ENCODE assay signal across 14 cellular contexts in genomic region chr17:1967092-1967662, GRCh38. TPM values are rescaled to one million over a fixed set of nuclear protein-coding genes. Genes with fewer than 3 reads are reported as not detected.
A peak's percentile ranks its signal among the peaks of the same experiment; 100 is the strongest.
DNase-seq lines count a peak whose midpoint lies in the region; ATAC-seq lines count a peak whose summit lies in the region.
"Had no signal": no experiment of that assay in that cellular context is flagged by ENCODE, and none has a peak within 500 bp of the region (broad histone marks: within the 10 kb centered on the region; RNA-seq: fewer than 3 reads in every experiment).

No MANE protein-coding gene starts in this region.

- H3K36me3 ChIP-seq in KOPT-K1 (ENCODE audit: insufficient read depth, low read length) (no peaks in the 10 kb centered on the region), trophoblast cell (ENCODE audit: control insufficient read depth in 1 of 2, insufficient read depth in 2 of 2, low read length in 2 of 2) (no peaks in the 10 kb centered on the region), Karpas-422 (ENCODE audit: insufficient read depth, low read length) (no peaks in the 10 kb centered on the region)

- H3K4me1 ChIP-seq in trophoblast cell (ENCODE audit: control insufficient read depth in 1 of 2, insufficient read depth in 2 of 2, low read length in 2 of 2), result peaks cover 20 to 21% of the 10 kb centered on the region in 2 experiments
- no peaks in the 10 kb centered on the region for H3K4me1 ChIP-seq in Karpas-422 (ENCODE audit: low read length)

- H3K27ac Mint-ChIP-seq in activated T-helper 17 cell treated with anti-CD3 and anti-CD28 coated beads, Interleukin-2, amount 50 U/mL, for 72 hours, result peak overlapping the region; percentile 36
- H3K27ac Mint-ChIP-seq: stimulated activated naive B cell treated with anti-CD40 and anti-IgM and Interleukin-4, amounts not matched to agents 10 μg/mL and 1 μg/mL and 100 μg/mL, for 72 hours had no signal

- peaks cover under 1% of the 10 kb centered on the region for H3K4me1 Mint-ChIP-seq in activated T-helper 17 cell treated with anti-CD3 and anti-CD28 coated beads, Interleukin-2, amount 50 U/mL, for 72 hours

- H4K8ac ChIP-seq in trophoblast cell (ENCODE audit: low read depth, low read length), result no peak overlapping the region

- no peak overlapping the region for H3K18ac ChIP-seq in trophoblast cell (ENCODE audit: low read length)

- no peak overlapping the region for H4K12ac ChIP-seq in trophoblast cell (ENCODE audit: low read depth, low read length)

- H2AK5ac ChIP-seq in trophoblast cell (ENCODE audit: low read length), result no peak overlapping the region

- no peak overlapping the region for H3K4me3 Mint-ChIP-seq in activated T-helper 17 cell treated with anti-CD3 and anti-CD28 coated beads, Interleukin-2, amount 50 U/mL, for 72 hours
- H3K4me3 Mint-ChIP-seq: stimulated activated naive B cell treated with anti-CD40 and anti-IgM and Interleukin-4, amounts not matched to agents 10 μg/mL and 1 μg/mL and 100 μg/mL, for 72 hours had no signal

- no peak overlapping the region for H4K91ac ChIP-seq in trophoblast cell (ENCODE audit: low read depth, low read length)

- H3K79me2 ChIP-seq in trophoblast cell (ENCODE audit: control insufficient read depth, insufficient read depth, low read length, poor library complexity), result no peaks in the 10 kb centered on the region
- no peaks in the 10 kb centered on the region for H3K79me2 ChIP-seq in Karpas-422 (ENCODE audit: low read length)

- no peaks in the 10 kb centered on the region for H3K9me3 ChIP-seq in KOPT-K1 (ENCODE audit: insufficient read depth, low read length, poor library complexity, severe bottlenecking)
- H3K9me3 ChIP-seq in trophoblast cell (ENCODE audit: insufficient read depth, low read depth, low read length), result no peaks in the 10 kb centered on the region
- H3K9me3 ChIP-seq in Karpas-422 (ENCODE audit: low read length), result no peaks in the 10 kb centered on the region

- H2BK5ac ChIP-seq in trophoblast cell (ENCODE audit: low read depth, low read length, poor library complexity), result no peak overlapping the region

- no peak overlapping the region for H3K23ac ChIP-seq in trophoblast cell (ENCODE audit: low read length)

- H3K4me2 ChIP-seq in trophoblast cell (ENCODE audit: low read length) (no peak overlapping the region), Karpas-422 (ENCODE audit: low read depth, low read length, poor library complexity, severe bottlenecking) (no peak overlapping the region)

- no peak overlapping the region for H2BK12ac ChIP-seq in trophoblast cell (ENCODE audit: low read length)

- no peak overlapping the region for H2BK120ac ChIP-seq in trophoblast cell (ENCODE audit: insufficient read depth, low read length, poor library complexity)

- no peaks in the 10 kb centered on the region for H3K36me3 Mint-ChIP-seq in activated T-helper 17 cell treated with anti-CD3 and anti-CD28 coated beads, Interleukin-2, amount 50 U/mL, for 72 hours (ENCODE audit: low read depth)

- H3K79me1 ChIP-seq in trophoblast cell (ENCODE audit: low read length), result no peaks in the 10 kb centered on the region

- H3K14ac ChIP-seq in trophoblast cell (ENCODE audit: low read length), result no peak overlapping the region

- H3K27me3 ChIP-seq in trophoblast cell (ENCODE audit: insufficient read depth, low read length), result no peaks in the 10 kb centered on the region
- H3K27me3 ChIP-seq in Karpas-422 (ENCODE audit: low read length), result no peaks in the 10 kb centered on the region

- peak overlapping the region; percentile 48 for H3K27ac ChIP-seq in KOPT-K1 (ENCODE audit: low read depth, low read length, poor library complexity, severe bottlenecking)
- H3K27ac ChIP-seq in trophoblast cell (ENCODE audit: low read depth, low read length), result no peak overlapping the region
- no peak overlapping the region for H3K27ac ChIP-seq in Karpas-422 (ENCODE audit: low read length)

- H2AFZ ChIP-seq in trophoblast cell (ENCODE audit: insufficient read depth, low read length, poor library complexity) (no peak overlapping the region), Karpas-422 (ENCODE audit: low read length) (no peak overlapping the region)

- H3K9ac ChIP-seq in trophoblast cell (ENCODE audit: low read length) (no peak overlapping the region), Karpas-422 (ENCODE audit: low read length) (no peak overlapping the region)

- H3K9me3 Mint-ChIP-seq in activated T-helper 17 cell treated with anti-CD3 and anti-CD28 coated beads, Interleukin-2, amount 50 U/mL, for 72 hours, result no peaks in the 10 kb centered on the region

- no CpG with 5 or more reads among the region's 13 CpGs for WGBS in trophoblast cell (ENCODE audit: extremely low coverage, insufficient coverage, insufficient read length)

- no peaks in the 10 kb centered on the region for H4K20me1 ChIP-seq in Karpas-422 (ENCODE audit: insufficient read depth, low read depth, low read length)

- no peak overlapping the region for H3K4me3 ChIP-seq in trophoblast cell (ENCODE audit: low read depth, low read length)
- H3K4me3 ChIP-seq in Karpas-422 (ENCODE audit: low read length), result no peak overlapping the region

- no peak for ATAC-seq in activated T-helper 17 cell treated with anti-CD3 and anti-CD28 coated beads, Interleukin-2, amount 50 U/mL, for 72 hours (replicated peaks)
- ATAC-seq in HG02763 (IDR thresholded peaks at IDR 0.05; ENCODE audit: unreplicated experiment), result no peak
- ATAC-seq: stimulated activated naive B cell treated with anti-CD40 and anti-IgM and Interleukin-4, amounts not matched to agents 10 μg/mL and 1 μg/mL and 100 μg/mL, for 72 hours had no signal

- peaks cover 16% of the 10 kb centered on the region for H3K27me3 Mint-ChIP-seq in activated T-helper 17 cell treated with anti-CD3 and anti-CD28 coated beads, Interleukin-2, amount 50 U/mL, for 72 hours

- no peak overlapping the region for H3K4ac ChIP-seq in trophoblast cell (ENCODE audit: low read depth, low read length)

- no peaks in the 10 kb centered on the region for H3K9me2 ChIP-seq in Karpas-422 (replicated peaks; ENCODE audit: insufficient read depth, low read length)

- peak; percentile 21 for DNase-seq in NCI-H2107 treated with DMSO at 0.1 percent for 48 hours (lab: John Stamatoyannopoulos, UW; ENCODE audit: unreplicated experiment)
- DNase-seq in NCI-H2107 (lab: John Stamatoyannopoulos, UW), result no peak
- peak; percentile 66 to 82 for DNase-seq in trophoblast cell
- DNase-seq in NOMO-1 treated with DMSO at 0.1 percent for 48 hours (lab: John Stamatoyannopoulos, UW; ENCODE audit: unreplicated experiment), result no peak
- DNase-seq in Karpas-422, result no peak
- DNase-seq: activated naive CD4-positive, alpha-beta T cell treated with anti-CD3 and anti-CD28 coated beads, Interleukin-2, amount 50 U/mL, for 16 hours; cortex of kidney; NCI-H1930; RPMI8226; stimulated activated CD4-positive, alpha-beta T cell treated with anti-CD3 and anti-CD28 coated beads, Interleukin-12 subunit alpha, Interleukin-12 subunit beta, amount 100 ng/mL, for 4 hours; stimulated activated naive B cell treated with anti-CD40 and anti-IgM and Interleukin-4, amounts not matched to agents 10 μg/mL and 1 μg/mL and 100 μg/mL, for 72 hours had no signal

RNA-seq across cellular contexts. Expression of gene RTN4RL1, which starts 58.0 kb away (rescaled TPM):
- total RNA-seq in activated T-helper 17 cell treated with anti-CD3 and anti-CD28 coated beads, Interleukin-2, amount 50 U/mL, for 72 hours, result under 1 TPM in 1 of 2 donors, not detected in 1; 0.09 TPM
- 0.55 and 0.57 TPM in 2 replicates for polyA plus RNA-seq in trophoblast cell (2013)
- total RNA-seq in Karpas-422 (2014; rRNA removed; shearing (Covaris generic); ENCODE audit: low replicate concordance), result 0.11 and 0.30 TPM in 2 replicates

Comparison
In these comparisons a context has a peak if more than half of its experiments do, and no peak if none do; other contexts are left out.
1. DNase-seq: peak in NCI-H2107 treated with DMSO at 0.1 percent for 48 hours (single experiment) and trophoblast cell (2 of 2); none in NCI-H2107 (single experiment), NOMO-1 treated with DMSO at 0.1 percent for 48 hours (single experiment) and Karpas-422 (single experiment).